Comparison of ENCODE assay signal across 2 cellular contexts in the genomic region with DNA sequence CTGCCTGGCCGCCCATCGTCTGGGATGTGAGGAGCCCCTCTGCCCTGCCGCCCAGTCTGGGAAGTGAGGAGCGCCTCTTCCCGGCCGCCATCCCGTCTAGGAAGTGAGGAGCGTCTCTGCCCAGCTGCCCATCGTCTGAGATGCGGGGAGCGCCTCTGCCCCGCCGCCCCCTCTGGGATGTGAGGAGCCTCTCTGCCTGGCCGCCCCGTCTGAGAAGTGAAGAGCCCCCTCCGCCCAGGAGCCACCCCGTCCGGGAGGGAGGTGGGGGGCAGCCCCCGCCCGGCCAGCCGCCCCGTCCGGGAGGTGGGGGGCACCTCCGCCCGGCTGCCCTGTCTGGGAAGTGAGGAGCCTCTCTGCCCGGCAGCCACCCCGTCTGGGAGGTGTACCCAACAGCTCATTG. TPM values are rescaled to one million over a fixed set of nuclear protein-coding genes. Genes with fewer than 3 reads are reported as not detected.
"Had no signal": no experiment of that assay in that cellular context is flagged by ENCODE, and none has a peak within 500 bp of the region (broad histone marks: within the 10 kb centered on the region; RNA-seq: fewer than 3 reads in every experiment).

No MANE protein-coding gene starts in this region.

RNA-seq across cellular contexts. Expression of a gene that starts 3.4 kb away (rescaled TPM):
- total RNA-seq: M059J, MCF 10A had no signal
